Comparison of ENCODE assay signal across 13 cellular contexts in the genomic region with DNA sequence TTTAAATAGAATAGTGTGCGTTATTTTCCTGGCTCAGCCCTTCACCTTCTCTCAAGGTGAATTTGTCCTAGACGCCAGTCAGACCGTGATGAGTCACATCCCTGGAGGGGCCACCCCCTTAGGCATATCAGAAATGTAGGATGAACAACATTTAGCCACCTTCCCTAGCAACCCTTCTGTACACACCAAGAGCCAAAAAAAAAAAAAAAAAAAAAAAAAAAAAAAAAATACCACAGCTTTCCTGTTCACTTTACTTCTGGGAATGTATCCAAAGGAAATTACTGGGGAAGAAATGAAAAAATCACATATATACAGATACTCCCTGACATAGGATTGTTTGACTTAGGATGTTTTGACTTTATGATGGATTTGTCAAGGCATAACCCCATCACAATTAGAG.
A peak's percentile ranks its signal among the peaks of the same experiment; 100 is the strongest.
DNase-seq lines count a peak whose midpoint lies in the region; ATAC-seq and TF ChIP-seq lines count a peak whose summit lies in the region.
"Had no signal": no experiment of that assay in that cellular context is flagged by ENCODE, and none has a peak within 500 bp of the region (broad histone marks: within the 10 kb centered on the region; RNA-seq: fewer than 3 reads in every experiment).

No MANE protein-coding gene starts in this region.

- H3K36me3 Mint-ChIP-seq in endothelial cell (ENCODE audit: low read depth, unreplicated experiment): peaks cover 3% of the 10 kb centered on the region

- H3K36me3 ChIP-seq in MG63 (no peaks in the 10 kb centered on the region), body of pancreas (replicated peaks in 1 of 2; ENCODE audit: insufficient read depth in 1 of 2, low read depth in 2 of 2) (no peaks in the 10 kb centered on the region), left lung (no peaks in the 10 kb centered on the region)
- H3K36me3 ChIP-seq: HAP-1 had no signal

- no peak for TF ChIP-seq POLR2A in body of pancreas (IDR thresholded peaks at IDR 0.05)

- H3K27ac ChIP-seq in body of pancreas (no peak overlapping the region), left lung (no peak overlapping the region)

- whole genome bisulfite sequencing in body of pancreas, 2 donors: 32 to 41% methylated on average over 3 of the region's 3 CpGs

- H3K9me3 ChIP-seq in MG63: no peaks in the 10 kb centered on the region
- peaks cover 0 to 11% (median 2%) of the 10 kb centered on the region in 3 donors for H3K9me3 ChIP-seq in body of pancreas
- H3K9me3 ChIP-seq in left lung: peaks cover 0 to 9% of the 10 kb centered on the region in 2 donors
- H3K9me3 ChIP-seq: HAP-1 had no signal

- no peak overlapping the region for H3K4me3 Mint-ChIP-seq in endothelial cell (ENCODE audit: unreplicated experiment)
- H3K4me3 Mint-ChIP-seq: activated naive CD8-positive, alpha-beta T cell treated with anti-CD3 and anti-CD28 coated beads, Interleukin-2, amount 50 U/mL, for 24 hours had no signal

- TF ChIP-seq CTCF in body of pancreas (IDR thresholded peaks at IDR 0.05) (no peak), left lung (IDR thresholded peaks at IDR 0.05) (no peak), endothelial cell (IDR thresholded peaks at IDR 0.05; ENCODE audit: unreplicated experiment) (no peak)

- H3K27me3 Mint-ChIP-seq in endothelial cell (ENCODE audit: unreplicated experiment): peaks cover 4% of the 10 kb centered on the region

- H3K27me3 ChIP-seq in MG63 (no peaks in the 10 kb centered on the region), body of pancreas (no peaks in the 10 kb centered on the region), left lung (no peaks in the 10 kb centered on the region)

- H3K4me1 Mint-ChIP-seq in endothelial cell (ENCODE audit: unreplicated experiment): no peaks in the 10 kb centered on the region
- H3K4me1 Mint-ChIP-seq: activated naive CD8-positive, alpha-beta T cell treated with anti-CD3 and anti-CD28 coated beads, Interleukin-2, amount 50 U/mL, for 24 hours had no signal

- ATAC-seq in body of pancreas (peak; percentile 58), left lung (peak; percentile 51), Right ventricle myocardium superior (ENCODE audit: poor library complexity) (no peak), GM18519 (IDR thresholded peaks at IDR 0.05; ENCODE audit: low FRiP score, unreplicated experiment) (no peak)
- ATAC-seq: activated naive CD8-positive, alpha-beta T cell treated with anti-CD3 and anti-CD28 coated beads, Interleukin-2, amount 50 U/mL, for 24 hours had no signal

- intact Hi-C loops in body of pancreas (cut with DNase I): no loop called here
- intact Hi-C loops in left lung (cut with DNase I): no loop called here
- intact Hi-C loops in Right ventricle myocardium superior (cut with DNase I): no loop called here

- H3K4me1 ChIP-seq in body of pancreas (peaks cover 8% of the 10 kb centered on the region), left lung (no peaks in the 10 kb centered on the region)
- H3K4me1 ChIP-seq: HAP-1 had no signal

- no peak overlapping the region for H3K27ac Mint-ChIP-seq in endothelial cell (ENCODE audit: unreplicated experiment)
- H3K27ac Mint-ChIP-seq: activated naive CD8-positive, alpha-beta T cell treated with anti-CD3 and anti-CD28 coated beads, Interleukin-2, amount 50 U/mL, for 24 hours had no signal

- H3K9me3 Mint-ChIP-seq in endothelial cell (ENCODE audit: unreplicated experiment): no peaks in the 10 kb centered on the region

- H3K4me3 ChIP-seq in MG63 (no peak overlapping the region), body of pancreas (no peak overlapping the region), left lung (no peak overlapping the region)
- H3K4me3 ChIP-seq: HAP-1 had no signal

- DNase-seq in DMS53 (lab: John Stamatoyannopoulos, UW): peak; percentile 82
- DNase-seq in MG63: peak; percentile 35
- no peak for DNase-seq in body of pancreas
- no peak for DNase-seq in left lung
- no peak for DNase-seq in Right ventricle myocardium superior
- no peak for DNase-seq in activated CD4-positive, CD25-positive, alpha-beta regulatory T cell treated with anti-CD3 and anti-CD28 coated beads, Interleukin-2, amount 50 U/mL, for 72 hours
- DNase-seq in endothelial cell (ENCODE audit: low spot score): no peak
- DNase-seq: activated naive CD8-positive, alpha-beta T cell treated with anti-CD3 and anti-CD28 coated beads, Interleukin-2, amount 50 U/mL, for 24 hours; OCI-M1; stimulated activated CD4-positive, alpha-beta T cell treated with anti-CD3 and anti-CD28 coated beads, Interleukin-4, amount 100 ng/mL, for 4 hours; T-helper 9 cell had no signal

Comparison
In these comparisons a context has a peak if more than half of its experiments do, and no peak if none do; other contexts are left out.
1. DNase-seq: peak in DMS53 (single experiment) and MG63 (single experiment); none in body of pancreas (0 of 4), left lung (0 of 2), Right ventricle myocardium superior (single experiment), activated CD4-positive, CD25-positive, alpha-beta regulatory T cell treated with anti-CD3 and anti-CD28 coated beads, Interleukin-2, amount 50 U/mL, for 72 hours (single experiment) and endothelial cell (single experiment).
2. ATAC-seq: peak in body of pancreas (single experiment) and left lung (single experiment); none in Right ventricle myocardium superior (single experiment) and GM18519 (single experiment).